ENCODE assay signal across 25 cellular contexts in genomic region chr11:75651218-75651617, GRCh38. TPM values are rescaled to one million over a fixed set of nuclear protein-coding genes. Genes with fewer than 3 reads are reported as not detected.
"Had no signal": no experiment of that assay in that cellular context is flagged by ENCODE, and none has a peak within 500 bp of the region (broad histone marks: within the 10 kb centered on the region; RNA-seq: fewer than 3 reads in every experiment).

No MANE protein-coding gene starts in this region.

- H3K27me3 ChIP-seq: colonic mucosa, gastrocnemius medialis, hepatocyte, left lung had no signal

- H2AFZ ChIP-seq: hepatocyte had no signal

- H3K4me2 ChIP-seq: hepatocyte had no signal

- H3K36me3 ChIP-seq: colonic mucosa, esophagus squamous epithelium, gastrocnemius medialis, left lung, lower lobe of right lung had no signal

- H3K36me3 Mint-ChIP-seq: immature natural killer cell; mesothelial cell of epicardium; naive thymus-derived CD4-positive, alpha-beta T cell had no signal

- H3K27ac Mint-ChIP-seq: dendritic cell treated with granulocyte-macrophage colony-stimulating factor and Interleukin-4, amounts not matched to agents 40 ng/mL and 50 ng/mL, for 4 days; effector memory CD8-positive, alpha-beta T cell; endodermal cell; immature natural killer cell; mesothelial cell of epicardium; naive thymus-derived CD4-positive, alpha-beta T cell had no signal

- H3K9me3 Mint-ChIP-seq: dendritic cell treated with granulocyte-macrophage colony-stimulating factor and Interleukin-4, amounts not matched to agents 40 ng/mL and 50 ng/mL, for 4 days; effector memory CD8-positive, alpha-beta T cell; endodermal cell; immature natural killer cell; mesothelial cell of epicardium had no signal

- ATAC-seq: effector memory CD8-positive, alpha-beta T cell; gastrocnemius medialis; left lung; lower lobe of right lung; mucosa of descending colon; naive thymus-derived CD4-positive, alpha-beta T cell had no signal

- H3K9me3 ChIP-seq: colonic mucosa, esophagus squamous epithelium, gastrocnemius medialis, left lung, lower lobe of right lung, mucosa of descending colon had no signal

- H3K27ac ChIP-seq: colonic mucosa, esophagus squamous epithelium, gastrocnemius medialis, hepatocyte, left lung, lower lobe of right lung had no signal

- H3K79me2 ChIP-seq: hepatocyte had no signal

- H3K4me1 ChIP-seq: colonic mucosa, esophagus squamous epithelium, gastrocnemius medialis, left lung, lower lobe of right lung had no signal

- DNase-seq: cerebellar nuclear complex; colonic mucosa; cortex of kidney; effector CD8-positive, alpha-beta T cell; effector memory CD8-positive, alpha-beta T cell; endodermal cell; esophagus squamous epithelium; foreskin fibroblast; foreskin melanocyte; gastrocnemius medialis; glutamatergic neuron; head of caudate nucleus; hypothalamus; immature natural killer cell; islet precursor cell; kidney; kidney glomerular epithelial cell; left lung; lower lobe of right lung; mesenchymal stem cell; mucosa of descending colon; naive thymus-derived CD4-positive, alpha-beta T cell had no signal

- H3K4me3 ChIP-seq: colonic mucosa, esophagus squamous epithelium, gastrocnemius medialis, hepatocyte, left lung, lower lobe of right lung, mucosa of descending colon had no signal

- H3K4me1 Mint-ChIP-seq: immature natural killer cell had no signal

- H3K4me3 Mint-ChIP-seq: dendritic cell treated with granulocyte-macrophage colony-stimulating factor and Interleukin-4, amounts not matched to agents 40 ng/mL and 50 ng/mL, for 4 days; effector memory CD8-positive, alpha-beta T cell; endodermal cell; immature natural killer cell; mesothelial cell of epicardium; naive thymus-derived CD4-positive, alpha-beta T cell had no signal

RNA-seq across cellular contexts. Expression of gene MAP6, which starts 17.6 kb away (rescaled TPM):
- polyA plus RNA-seq: immature natural killer cell; naive thymus-derived CD4-positive, alpha-beta T cell had no signal
